In genomic region chr11:46294365-46295309, GRCh38 we compare ENCODE assay signal across 8 cellular contexts. TPM values are rescaled to one million over a fixed set of nuclear protein-coding genes. Genes with fewer than 3 reads are reported as not detected.
DNase-seq lines count a peak whose midpoint lies in the region; ATAC-seq and TF ChIP-seq lines count a peak whose summit lies in the region.

No MANE protein-coding gene starts in this region.

- no peak overlapping the region for H3K27ac Mint-ChIP-seq in T-helper 17 cell

- H3K27me3 Mint-ChIP-seq in T-helper 17 cell, result peaks cover 30% of the 10 kb centered on the region

- H3K4me3 ChIP-seq in heart right ventricle (peak overlapping the region; percentile 35 to 75 (median 56)), skeletal muscle satellite cell (ENCODE audit: low read length) (peak overlapping the region; percentile 67)

- peaks cover 13 to 66% (median 51%) of the 10 kb centered on the region in 9 donors for H3K4me1 ChIP-seq in heart right ventricle
- peaks cover 98% of the 10 kb centered on the region for H3K4me1 ChIP-seq in skeletal muscle satellite cell (ENCODE audit: control insufficient read depth, insufficient read depth, low read length)

- TF ChIP-seq CTCF in heart right ventricle (IDR thresholded peaks at IDR 0.05), result no peak

- 57 to 60% methylated on average over 24 of the region's 24 CpGs for WGBS in heart right ventricle, 2 donors

- H3K27ac ChIP-seq in heart right ventricle, result peak overlapping the region in 7 of 10 donors; percentile 30 to 76 (median 68)

- H3K27me3 ChIP-seq in heart right ventricle (peaks cover 0 to 30% (median 0%) of the 10 kb centered on the region in 7 donors), skeletal muscle satellite cell (ENCODE audit: control insufficient read depth, insufficient read depth, low read length) (no peaks in the 10 kb centered on the region)

- peak overlapping the region; percentile 88 for H3K4me3 Mint-ChIP-seq in T-helper 17 cell

- H3K4me2 ChIP-seq in skeletal muscle satellite cell (ENCODE audit: low read length), result peak overlapping the region; percentile 90

- peaks cover 4% of the 10 kb centered on the region for H3K4me1 Mint-ChIP-seq in T-helper 17 cell

- H3K9me3 ChIP-seq in T-helper 17 cell (ENCODE audit: control insufficient read depth, low read length, poor library complexity, severe bottlenecking), result no peaks in the 10 kb centered on the region
- H3K9me3 ChIP-seq in heart right ventricle, result no peaks in the 10 kb centered on the region
- no peaks in the 10 kb centered on the region for H3K9me3 ChIP-seq in skeletal muscle satellite cell (replicated peaks; ENCODE audit: low read length)

- intact Hi-C loops in heart right ventricle (cut with DNase I), result loop anchor here in 2 of 10 donors (2.0 to 5.0 kb wide), 2 partner anchors 16 to 52 kb away; no protein-coding TSS in a partner anchor

- H3K9ac ChIP-seq in skeletal muscle satellite cell (ENCODE audit: low read depth, low read length), result peak overlapping the region; percentile 75

- peaks cover 0 to 2% (median 0%) of the 10 kb centered on the region in 9 donors for H3K36me3 ChIP-seq in heart right ventricle
- no peaks in the 10 kb centered on the region for H3K36me3 ChIP-seq in skeletal muscle satellite cell (ENCODE audit: insufficient read depth, low read length)

- no peaks in the 10 kb centered on the region for H3K36me3 Mint-ChIP-seq in T-helper 17 cell (ENCODE audit: low read depth)

- DNase-seq in T-helper 17 cell, result no peak
- no peak for DNase-seq in heart right ventricle
- no peak for DNase-seq in 8988T
- no peak for DNase-seq in NCI-H2081 (lab: John Stamatoyannopoulos, UW)
- no peak for DNase-seq in left lobe of liver (ENCODE audit: low spot score)

- ATAC-seq in GM18907 (IDR thresholded peaks at IDR 0.05; ENCODE audit: unreplicated experiment), result peak; percentile 8
- ATAC-seq in T-helper 17 cell, result peak; percentile 7
- peak in 2 of 8 donors; percentile 2 to 9 for ATAC-seq in heart right ventricle
- ATAC-seq in GM18517 (IDR thresholded peaks at IDR 0.05; ENCODE audit: unreplicated experiment), result no peak
- no peak for ATAC-seq in left lobe of liver

RNA-seq across cellular contexts. Expression of gene CREB3L1, which starts 17.2 kb away (rescaled TPM):
- total RNA-seq in T-helper 17 cell (not detected), heart right ventricle (100 to 1,000 TPM in 1 of 10 donors, 10 to 100 TPM in 9; 14.9 to 127 (median 36.1) TPM), left lobe of liver (0.30 TPM)
- polyA plus RNA-seq in heart right ventricle, result 10 to 100 TPM in 1 of 2 donors, 1 to 10 TPM in 1; 9.7 to 49.5 TPM
- total RNA-seq in skeletal muscle satellite cell (2012; rRNA removed), result 10.4 and 18.6 TPM in 2 replicates

RNA-seq across cellular contexts. Expression of gene DGKZ, which starts 52.6 kb away (rescaled TPM):
- total RNA-seq in T-helper 17 cell, result 100 to 1,000 TPM; 194 to 196 TPM
- 10 to 100 TPM; 46.4 to 77.9 (median 60.1) TPM for total RNA-seq in heart right ventricle
- polyA plus RNA-seq in heart right ventricle, result 100 to 1,000 TPM in 1 of 2 donors, 10 to 100 TPM in 1; 31.9 to 107 TPM
- total RNA-seq in skeletal muscle satellite cell (2012; rRNA removed), result 42.6 and 48.1 TPM in 2 replicates
- 13.0 TPM for total RNA-seq in left lobe of liver

Comparison
In these comparisons a context has a peak if more than half of its experiments do, and no peak if none do; other contexts are left out.
1. ATAC-seq: peak in GM18907 (single experiment) and T-helper 17 cell (single experiment); none in GM18517 (single experiment) and left lobe of liver (single experiment).
2. RNA of gene CREB3L1, which starts 17.2 kb away (total RNA-seq): 14.9 to 127 TPM in heart right ventricle; 0.30 TPM in left lobe of liver (single experiment) and not detected in T-helper 17 cell; every median in the first group is over 10 times any median in the second.